ENCODE assay signal across 2 cellular contexts in the genomic region with DNA sequence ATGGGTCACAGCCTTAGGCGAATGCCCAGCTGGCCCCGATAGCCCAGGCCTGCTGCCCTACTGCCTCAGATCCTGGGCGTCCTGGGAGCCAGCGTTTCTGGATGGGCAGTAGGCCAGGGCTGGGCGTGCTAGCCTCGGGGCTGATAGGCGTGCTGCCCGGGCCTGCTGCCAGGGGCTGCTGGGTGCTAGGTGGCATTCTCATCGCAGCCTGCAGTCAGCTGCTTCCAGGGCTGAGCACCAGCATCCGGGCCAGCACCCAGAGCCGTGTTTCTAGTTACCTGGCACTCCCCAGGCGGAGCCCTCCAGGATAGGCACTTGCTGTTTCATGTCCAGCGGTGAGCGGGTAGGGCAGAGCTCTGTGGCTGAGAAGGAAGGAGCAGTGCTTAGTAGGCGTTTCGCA. TPM values are rescaled to one million over a fixed set of nuclear protein-coding genes. Genes with fewer than 3 reads are reported as not detected.
"Had no signal": no experiment of that assay in that cellular context is flagged by ENCODE, and none has a peak within 500 bp of the region (broad histone marks: within the 10 kb centered on the region; RNA-seq: fewer than 3 reads in every experiment).

No MANE protein-coding gene starts in this region.

RNA-seq across cellular contexts. Expression of a gene that starts 26.5 kb away (rescaled TPM):
- total RNA-seq: M059J had no signal

RNA-seq across cellular contexts. Expression of a gene that starts 57.1 kb away (rescaled TPM):
- polyA plus RNA-seq: SK-N-SH had no signal
